Comparison of ENCODE assay signal across 8 cellular contexts in genomic region chr6:26520840-26521484, GRCh38. TPM values are rescaled to one million over a fixed set of nuclear protein-coding genes. Genes with fewer than 3 reads are reported as not detected.
DNase-seq lines count a peak whose midpoint lies in the region; ATAC-seq and TF ChIP-seq lines count a peak whose summit lies in the region.

No MANE protein-coding gene starts in this region.

- H3K4me2 ChIP-seq in OCI-LY1 (ENCODE audit: low read length) = peak overlapping the region; percentile 81

- H3K27ac ChIP-seq in OCI-LY1 (ENCODE audit: low read depth, low read length, poor library complexity, severe bottlenecking) = peak overlapping the region; percentile 92

- no peaks in the 10 kb centered on the region for H3K27me3 ChIP-seq in OCI-LY1 (ENCODE audit: insufficient read depth, low read length)

- intact Hi-C loops in mucosa of descending colon (cut with DNase I, micrococcal nuclease) = no loop called here

- H3K79me2 ChIP-seq in OCI-LY1 (ENCODE audit: insufficient read depth, low read length) = no peaks in the 10 kb centered on the region

- peak overlapping the region; percentile 83 for H3K9ac ChIP-seq in OCI-LY1 (ENCODE audit: low read length)

- H2AFZ ChIP-seq in OCI-LY1 (ENCODE audit: low read length) = no peak overlapping the region

- H3K4me1 ChIP-seq in OCI-LY1 (ENCODE audit: insufficient read depth, low read length, severe bottlenecking) = peaks cover 44% of the 10 kb centered on the region
- peaks cover 6% of the 10 kb centered on the region for H3K4me1 ChIP-seq in mucosa of descending colon (ENCODE audit: low read depth)

- H3K36me3 ChIP-seq in OCI-LY1 (ENCODE audit: insufficient read depth, low read length) (no peaks in the 10 kb centered on the region), mucosa of descending colon (ENCODE audit: low read depth) (no peaks in the 10 kb centered on the region)

- peak overlapping the region; percentile 69 for H3K4me3 ChIP-seq in OCI-LY1 (ENCODE audit: low read depth, low read length, poor library complexity, severe bottlenecking)
- peak overlapping the region; percentile 52 for H3K4me3 ChIP-seq in epithelial cell of esophagus (ENCODE audit: low read length)
- H3K4me3 ChIP-seq in mucosa of descending colon = peak overlapping the region; percentile 6

- TF ChIP-seq CTCF in OCI-LY1 (IDR thresholded peaks at IDR 0.05; ENCODE audit: low read length) (no peak), epithelial cell of esophagus (IDR thresholded peaks at IDR 0.05; ENCODE audit: insufficient read depth, low read depth, low read length, missing control alignments) (no peak), mucosa of descending colon (IDR thresholded peaks at IDR 0.05) (no peak)

- H3K9me3 ChIP-seq in OCI-LY1 (ENCODE audit: low read length) = no peaks in the 10 kb centered on the region
- no peaks in the 10 kb centered on the region for H3K9me3 ChIP-seq in mucosa of descending colon

- H3K9me2 ChIP-seq in OCI-LY1 (ENCODE audit: low read depth, low read length) = no peaks in the 10 kb centered on the region

- DNase-seq in COLO829 (ENCODE audit: low spot score) (peak; percentile 92), HT-29 (ENCODE audit: low spot score) (peak; percentile 88), activated T-cell treated with anti-CD3 and anti-CD28 coated beads for 1 hour (ENCODE audit: low read depth) (peak; percentile 77), epithelial cell of esophagus (ENCODE audit: low read depth) (peak; percentile 86), mucosa of descending colon (peak; percentile 91 to 93 (median 93))
- DNase-seq in stimulated activated CD8-positive, alpha-beta memory T cell treated with anti-CD3 and anti-CD28 coated beads, Interleukin-4, amount 100 ng/mL, for 24 hours (ENCODE audit: low read depth) = peak; percentile 66

- no peaks in the 10 kb centered on the region for H4K20me1 ChIP-seq in OCI-LY1 (ENCODE audit: insufficient read depth, low read length)

- ATAC-seq in GM21360 (IDR thresholded peaks at IDR 0.05; ENCODE audit: unreplicated experiment) (peak; percentile 49), mucosa of descending colon (peak; percentile 85)

- H3F3A ChIP-seq in OCI-LY1 (ENCODE audit: insufficient read depth, low read length) = no peaks in the 10 kb centered on the region

RNA-seq across cellular contexts. Expression of gene HMGN4, which starts 17.2 kb away (rescaled TPM):
- total RNA-seq in HT-29 (2014; rRNA removed; shearing (Covaris generic)) = 23.6 and 26.3 TPM in 2 replicates
- total RNA-seq in mucosa of descending colon = 10 to 100 TPM; 58.6 to 76.0 (median 68.2) TPM

RNA-seq across cellular contexts. Expression of gene BTN1A1, which starts 20.9 kb away (rescaled TPM):
- not detected in 2 replicates for total RNA-seq in HT-29 (2014; rRNA removed; shearing (Covaris generic))
- total RNA-seq in mucosa of descending colon = not detected

Comparison
In these comparisons a context has a peak if more than half of its experiments do, and no peak if none do; other contexts are left out.
1. Peak in every context shown above with its lines: DNase-seq, ATAC-seq, H3K4me3 ChIP-seq and H3K27ac ChIP-seq.
2. H3K4me3 ChIP-seq: peak in every context shown above with its lines; median percentile 69 in OCI-LY1; 52 in epithelial cell of esophagus; 6 in mucosa of descending colon.